7 cellular contexts compared by ENCODE assay signal in the genomic region with DNA sequence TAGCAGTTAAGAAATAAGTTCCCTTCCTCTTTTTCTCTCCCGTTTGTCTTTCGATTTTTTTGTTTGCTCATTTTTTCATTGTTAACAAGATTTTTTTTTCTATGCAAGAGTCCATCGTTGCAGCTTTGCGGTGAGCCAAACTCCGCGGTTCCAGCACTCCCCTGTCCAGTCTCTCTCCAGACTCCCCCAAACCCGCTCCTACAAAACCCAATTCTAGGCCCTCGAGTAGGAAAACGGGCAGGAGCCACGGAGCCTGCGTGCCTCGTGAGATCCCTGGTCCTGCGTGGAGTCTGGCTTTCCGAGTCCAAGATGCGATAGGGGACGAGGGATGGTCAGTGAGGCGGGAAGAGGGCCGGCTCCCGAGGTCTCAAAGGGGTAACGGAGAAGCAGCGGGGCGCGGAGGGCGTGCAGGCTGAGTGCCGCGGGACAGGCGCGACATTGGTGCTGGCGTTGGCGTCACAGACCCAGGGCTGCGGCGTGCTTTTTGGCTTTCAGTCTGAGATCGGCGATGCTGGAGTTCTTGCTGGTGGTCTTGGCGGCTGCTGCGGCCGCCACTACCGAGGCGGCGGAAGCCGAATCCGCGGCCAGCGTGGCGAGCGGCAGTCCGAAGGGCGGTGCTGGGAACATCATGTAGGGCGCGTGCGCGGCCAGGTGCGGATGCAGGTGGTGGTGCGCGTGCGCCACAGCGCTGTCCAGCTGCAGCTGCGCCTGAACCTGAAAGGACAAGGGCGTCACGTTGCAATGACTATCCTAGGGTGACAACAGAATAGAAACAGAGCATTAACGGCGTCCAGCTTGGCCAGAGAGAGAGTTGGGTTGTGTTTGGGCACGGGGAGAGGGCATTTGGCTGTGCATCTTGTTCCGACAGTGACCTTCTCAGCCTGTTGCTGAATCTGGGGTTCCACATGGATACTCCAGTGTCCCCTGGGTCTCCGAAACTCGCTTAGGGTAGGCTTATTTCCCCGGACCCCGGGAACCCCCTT. TPM values are rescaled to one million over a fixed set of nuclear protein-coding genes. Genes with fewer than 3 reads are reported as not detected.
DNase-seq lines count a peak whose midpoint lies in the region; ATAC-seq and TF ChIP-seq lines count a peak whose summit lies in the region.

No MANE protein-coding gene starts in this region.

- H3K4me2 ChIP-seq in osteoblast (ENCODE audit: insufficient read depth, low read length): peak overlapping the region; percentile 75

- H3K27ac ChIP-seq in osteoblast (ENCODE audit: low read depth, low read length): no peak overlapping the region

- peak; percentile 85 for ATAC-seq in GM18873 (IDR thresholded peaks at IDR 0.05; ENCODE audit: low FRiP score, unreplicated experiment)
- peak; percentile 84 for ATAC-seq in HG03103 (IDR thresholded peaks at IDR 0.05; ENCODE audit: low read depth, unreplicated experiment)

- H3K9me3 ChIP-seq in osteoblast (ENCODE audit: low read depth, low read length): no peaks in the 10 kb centered on the region

- H3K36me3 ChIP-seq in osteoblast (ENCODE audit: insufficient read depth, low read length): peaks cover 22% of the 10 kb centered on the region

- H3K4me1 ChIP-seq in osteoblast (ENCODE audit: insufficient read depth, low read length): no peaks in the 10 kb centered on the region

- peaks cover 8% of the 10 kb centered on the region for H3K79me2 ChIP-seq in osteoblast (ENCODE audit: insufficient read depth, low read length)

- TF ChIP-seq CTCF in fibroblast of pulmonary artery (IDR thresholded peaks at IDR 0.05; ENCODE audit: low read length, missing control alignments): no peak
- TF ChIP-seq CTCF in osteoblast (IDR thresholded peaks at IDR 0.05; ENCODE audit: extremely low read depth, low read depth, low read length): no peak

- H4K20me1 ChIP-seq in osteoblast (ENCODE audit: insufficient read depth, low read length): peaks cover 4% of the 10 kb centered on the region

- peaks cover 32% of the 10 kb centered on the region for H3K27me3 ChIP-seq in osteoblast (ENCODE audit: insufficient read depth, low read length)

- H3K4me3 ChIP-seq in fibroblast of pulmonary artery (replicated peaks; ENCODE audit: low read depth, low read length) (peak overlapping the region; percentile 50), osteoblast (ENCODE audit: insufficient read depth, low read length) (peak overlapping the region; percentile 68)

- peak overlapping the region; percentile 82 for H2AFZ ChIP-seq in osteoblast (ENCODE audit: low read length)

- DNase-seq in NCI-H748 treated with DMSO at 0.1 percent for 48 hours (lab: John Stamatoyannopoulos, UW): peak; percentile 67
- DNase-seq in activated T-cell treated with anti-CD3 and anti-CD28 coated beads for 48 hours (ENCODE audit: low read depth): peak; percentile 71
- DNase-seq in fibroblast of pulmonary artery (ENCODE audit: low read depth): peak; percentile 62
- peak; percentile 95 for DNase-seq in osteoblast (ENCODE audit: insufficient read length, low spot score, missing footprints)
- DNase-seq in DMS 273 treated with DMSO at 0.1 percent for 48 hours (lab: John Stamatoyannopoulos, UW): no peak

RNA-seq across cellular contexts. Expression of a gene that starts 8.4 kb away (rescaled TPM):
- 11.2 and 12.3 TPM in 2 replicates for total RNA-seq in osteoblast

RNA-seq across cellular contexts. Expression of a gene that starts 12.0 kb away (rescaled TPM):
- 69.8 and 73.1 TPM in 2 replicates for total RNA-seq in osteoblast
